Comparison of ENCODE assay signal across 22 cellular contexts in genomic region chr20:50341880-50342637, GRCh38.
A peak's percentile ranks its signal among the peaks of the same experiment; 100 is the strongest.
DNase-seq lines count a peak whose midpoint lies in the region; ATAC-seq, FAIRE-seq and TF ChIP-seq lines count a peak whose summit lies in the region.
"Had no signal": no experiment of that assay in that cellular context is flagged by ENCODE, and none has a peak within 500 bp of the region (broad histone marks: within the 10 kb centered on the region; RNA-seq: fewer than 3 reads in every experiment).

No MANE protein-coding gene starts in this region.

- H3K9me3 ChIP-seq in neural progenitor cell (ENCODE audit: low read depth) (no peaks in the 10 kb centered on the region), OCI-LY7 (ENCODE audit: low read length) (no peaks in the 10 kb centered on the region)
- H3K9me3 ChIP-seq: heart left ventricle, right lobe of liver, thyroid gland had no signal

- no peak overlapping the region for H3K9ac ChIP-seq in neural progenitor cell

- peak; percentile 49 for DNase-seq in activated effector memory CD4-positive, alpha-beta T cell treated with anti-CD3 and anti-CD28 coated beads, Interleukin-2, amount 50 U/mL, for 16 hours
- no peak for DNase-seq in activated effector memory CD4-positive, alpha-beta T cell treated with Interleukin-2 at 50 U/mL for 16 hours
- no peak for DNase-seq in GM18507 (ENCODE audit: extremely low spot score, insufficient read length, low read depth)
- DNase-seq in NCI-H345 treated with DMSO at 0.1 percent for 48 hours (lab: John Stamatoyannopoulos, UW; ENCODE audit: unreplicated experiment) = peak; percentile 95
- no peak for DNase-seq in neural progenitor cell (ENCODE audit: low spot score)
- DNase-seq in OCI-LY7 (ENCODE audit: low spot score) = no peak
- DNase-seq in GM19238 (ENCODE audit: insufficient read length, low spot score) = no peak
- DNase-seq: activated CD4-positive, alpha-beta memory T cell treated with anti-CD3 and anti-CD28 coated beads, Interleukin-2, amount 10 ng/mL, durations not matched to agents 7 days and 5 days; activated T-cell treated with anti-CD3 and anti-CD28 coated beads, Interleukin-2, amount 50 U/mL, for 4 hours; CD4-positive, alpha-beta memory T cell; Karpas-422; left ventricle myocardium superior; T-cell had no signal

- peaks cover 3% of the 10 kb centered on the region for H3K27me3 Mint-ChIP-seq in neural progenitor cell (ENCODE audit: insufficient read depth, low read depth)
- H3K27me3 Mint-ChIP-seq: activated naive CD8-positive, alpha-beta T cell; T-cell had no signal

- BruUV-seq in OCI-LY7 (replicated peaks; lab: Mats Ljungman, UMichigan) = no TSS peak

- no peaks in the 10 kb centered on the region for H3K27me3 ChIP-seq in neural progenitor cell
- H3K27me3 ChIP-seq: heart left ventricle, right lobe of liver, thyroid gland had no signal

- TF ChIP-seq CTCF in neural progenitor cell (IDR thresholded peaks at IDR 0.05) (no peak), OCI-LY7 (conservative IDR thresholded peaks at IDR 0.05; ENCODE audit: low read length) (no peak)

- peak; percentile 69 for FAIRE-seq in GM18507 (lab: Jason Lieb, UNC)
- FAIRE-seq: endothelial cell of umbilical vein had no signal

- no peaks in the 10 kb centered on the region for H3K36me3 Mint-ChIP-seq in neural progenitor cell
- H3K36me3 Mint-ChIP-seq: activated naive CD8-positive, alpha-beta T cell; brain; CD4-positive, alpha-beta memory T cell; T-cell had no signal

- no peak overlapping the region for H3K4me2 ChIP-seq in neural progenitor cell
- H3K4me2 ChIP-seq in OCI-LY7 (ENCODE audit: low read length) = no peak overlapping the region

- no peak for ATAC-seq in activated CD4-positive, CD25-positive, alpha-beta regulatory T cell treated with anti-CD3 and anti-CD28 coated beads, Interleukin-2, amount 50 U/mL, for 24 hours
- ATAC-seq: activated T-cell treated with anti-CD3 and anti-CD28 coated beads, Interleukin-2, amount 50 U/mL, for 4 hours; left ventricle myocardium superior; right lobe of liver; Right ventricle myocardium inferior; T-cell had no signal

- H4K20me1 ChIP-seq in neural progenitor cell (ENCODE audit: low read depth) (no peaks in the 10 kb centered on the region), OCI-LY7 (ENCODE audit: insufficient read depth, low read length) (no peaks in the 10 kb centered on the region)

- peak overlapping the region; percentile 94 for H3K27ac Mint-ChIP-seq in neural progenitor cell
- H3K27ac Mint-ChIP-seq: activated CD4-positive, alpha-beta memory T cell treated with anti-CD3 and anti-CD28 coated beads, Interleukin-2, amount 10 ng/mL, durations not matched to agents 7 days and 5 days; dendritic cell treated with granulocyte-macrophage colony-stimulating factor and Interleukin-4, amounts not matched to agents 40 ng/mL and 50 ng/mL, for 4 days; T-cell had no signal

- peaks cover 11% of the 10 kb centered on the region for H3K4me1 Mint-ChIP-seq in neural progenitor cell

- H3K36me3 ChIP-seq in neural progenitor cell = no peaks in the 10 kb centered on the region
- no peaks in the 10 kb centered on the region for H3K36me3 ChIP-seq in OCI-LY7 (ENCODE audit: insufficient read depth, low read length)
- H3K36me3 ChIP-seq: heart left ventricle, right lobe of liver, thyroid gland had no signal

- CTCF ChIA-PET in OCI-LY7 (lab: Charles Lee; ENCODE audit: unreplicated experiment) = no interaction called here

- no peak overlapping the region for H3K4me3 Mint-ChIP-seq in neural progenitor cell
- H3K4me3 Mint-ChIP-seq: activated CD4-positive, alpha-beta memory T cell treated with anti-CD3 and anti-CD28 coated beads, Interleukin-2, amount 10 ng/mL, durations not matched to agents 7 days and 5 days; activated naive CD8-positive, alpha-beta T cell; activated T-cell treated with anti-CD3 and anti-CD28 coated beads, Interleukin-2, amount 50 U/mL, for 4 hours; brain; CD4-positive, alpha-beta memory T cell; dendritic cell treated with granulocyte-macrophage colony-stimulating factor and Interleukin-4, amounts not matched to agents 40 ng/mL and 50 ng/mL, for 4 days; T-cell had no signal

- no peaks in the 10 kb centered on the region for H3K9me2 ChIP-seq in OCI-LY7 (ENCODE audit: insufficient read depth, low read length)

- H2AFZ ChIP-seq in neural progenitor cell (replicated peaks) (no peak overlapping the region), OCI-LY7 (ENCODE audit: low read length) (no peak overlapping the region)

- intact Hi-C loops in OCI-LY7 (cut with micrococcal nuclease; ENCODE audit: unreplicated experiment) = loop anchor here (5.0 to 10.0 kb wide), 2 partner anchors 123 to 150 kb away; partner anchors contain the start of gene CEBPB

- peaks cover 3% of the 10 kb centered on the region for H3F3A ChIP-seq in neural progenitor cell (ENCODE audit: low read depth)

- POLR2A ChIA-PET in OCI-LY7 (lab: Charles Lee) = no interaction called here

- peaks cover 9% of the 10 kb centered on the region for H3K4me1 ChIP-seq in neural progenitor cell
- no peaks in the 10 kb centered on the region for H3K4me1 ChIP-seq in OCI-LY7 (ENCODE audit: insufficient read depth, low read length, poor library complexity, severe bottlenecking)

- H3K79me2 ChIP-seq in neural progenitor cell (ENCODE audit: low read depth) (no peaks in the 10 kb centered on the region), OCI-LY7 (ENCODE audit: insufficient read depth, low read depth, low read length) (no peaks in the 10 kb centered on the region)

- H3K9me3 Mint-ChIP-seq in neural progenitor cell = no peaks in the 10 kb centered on the region
- H3K9me3 Mint-ChIP-seq: activated CD4-positive, alpha-beta memory T cell treated with anti-CD3 and anti-CD28 coated beads, Interleukin-2, amount 10 ng/mL, durations not matched to agents 7 days and 5 days; activated T-cell treated with anti-CD3 and anti-CD28 coated beads, Interleukin-2, amount 50 U/mL, for 4 hours; CD4-positive, alpha-beta memory T cell; dendritic cell treated with granulocyte-macrophage colony-stimulating factor and Interleukin-4, amounts not matched to agents 40 ng/mL and 50 ng/mL, for 4 days; T-cell had no signal

- H3K4me3 ChIP-seq in neural progenitor cell (no peak overlapping the region), OCI-LY7 (ENCODE audit: low read depth, low read length, poor library complexity, severe bottlenecking) (no peak overlapping the region)
- H3K4me3 ChIP-seq: heart left ventricle, right lobe of liver, thyroid gland had no signal

- no peak overlapping the region for H3K27ac ChIP-seq in neural progenitor cell
- no peak overlapping the region for H3K27ac ChIP-seq in OCI-LY7 (ENCODE audit: low read depth, low read length, poor library complexity, severe bottlenecking)
- H3K27ac ChIP-seq: heart left ventricle, right lobe of liver, thyroid gland had no signal

Comparison
In these comparisons a context has a peak if more than half of its experiments do, and no peak if none do; other contexts are left out.
1. DNase-seq: peak in activated effector memory CD4-positive, alpha-beta T cell treated with anti-CD3 and anti-CD28 coated beads, Interleukin-2, amount 50 U/mL, for 16 hours (single experiment) and NCI-H345 treated with DMSO at 0.1 percent for 48 hours (single experiment); none in activated effector memory CD4-positive, alpha-beta T cell treated with Interleukin-2 at 50 U/mL for 16 hours (single experiment), GM18507 (single experiment), neural progenitor cell (single experiment), OCI-LY7 (single experiment) and GM19238 (single experiment).